Comparison of ENCODE assay signal across 12 cellular contexts in genomic region chr21:37358392-37358791, GRCh38. TPM values are rescaled to one million over a fixed set of nuclear protein-coding genes. Genes with fewer than 3 reads are reported as not detected.
DNase-seq lines count a peak whose midpoint lies in the region; ATAC-seq and TF ChIP-seq lines count a peak whose summit lies in the region.
"Had no signal": no experiment of that assay in that cellular context is flagged by ENCODE, and none has a peak within 500 bp of the region (broad histone marks: within the 10 kb centered on the region; RNA-seq: fewer than 3 reads in every experiment).

No MANE protein-coding gene starts in this region.

- no peaks in the 10 kb centered on the region for H3K36me3 ChIP-seq in upper lobe of right lung
- H3K36me3 ChIP-seq in vagina, result no peaks in the 10 kb centered on the region

- no peak for TF ChIP-seq POLR2A in vagina (IDR thresholded peaks at IDR 0.05)

- H3K4me1 ChIP-seq in upper lobe of right lung (peaks cover 6% of the 10 kb centered on the region), vagina (peaks cover 10% of the 10 kb centered on the region)

- TF ChIP-seq CTCF in upper lobe of right lung (IDR thresholded peaks at IDR 0.05) (no peak), vagina (IDR thresholded peaks at IDR 0.05) (no peak)

- no peak overlapping the region for H3K4me3 ChIP-seq in upper lobe of right lung
- H3K4me3 ChIP-seq in vagina, result no peak overlapping the region

- H3K27ac ChIP-seq in upper lobe of right lung (peak overlapping the region; percentile 20), vagina (no peak overlapping the region)

- no peaks in the 10 kb centered on the region for H3K27me3 ChIP-seq in upper lobe of right lung
- H3K27me3 ChIP-seq in vagina, result no peaks in the 10 kb centered on the region

- ATAC-seq in Right ventricle myocardium inferior (peak; percentile 31), left ventricle myocardium superior (peak; percentile 30), upper lobe of right lung (peak; percentile 63), HG02759 (IDR thresholded peaks at IDR 0.05; ENCODE audit: unreplicated experiment) (no peak), HG02571 (IDR thresholded peaks at IDR 0.05; ENCODE audit: unreplicated experiment) (no peak)

- H3K9me3 ChIP-seq in upper lobe of right lung (no peaks in the 10 kb centered on the region), vagina (no peaks in the 10 kb centered on the region)

- intact Hi-C loops in Right ventricle myocardium inferior (cut with DNase I) (loop anchor here (5.0 kb wide), 1 partner anchor 66 kb away; no protein-coding TSS in a partner anchor), cardiac septum (cut with DNase I) (no loop called here), left ventricle myocardium superior (cut with micrococcal nuclease) (no loop called here), upper lobe of right lung (cut with DNase I) (no loop called here), vagina (cut with DNase I) (no loop called here)

- no peak for DNase-seq in Right ventricle myocardium inferior (ENCODE audit: missing footprints)
- DNase-seq in cardiac septum (ENCODE audit: low spot score), result no peak
- DNase-seq in SKM-1 treated with dmso at 0.1 percent for 144 hours (lab: John Stamatoyannopoulos, UW; ENCODE audit: unreplicated experiment), result peak; percentile 77
- DNase-seq in left ventricle myocardium superior, result no peak
- no peak for DNase-seq in upper lobe of right lung
- no peak for DNase-seq in vagina (ENCODE audit: extremely low spot score in 2 of 2)
- DNase-seq: activated CD8-positive, alpha-beta memory T cell treated with anti-CD3 and anti-CD28 coated beads, Interleukin-2, amount 50 U/mL, for 48 hours; DMS79 treated with DMSO at 0.1 percent for 48 hours; OCI-M1; stimulated activated CD4-positive, alpha-beta T cell treated with anti-CD3 and anti-CD28 coated beads, Interleukin-12 subunit alpha, Interleukin-12 subunit beta, amount 100 ng/mL, for 4 hours had no signal

RNA-seq across cellular contexts. Expression of gene DYRK1A, which starts 8.2 kb away (rescaled TPM):
- 63.5 TPM for total RNA-seq in Right ventricle myocardium inferior
- 72.9 TPM for total RNA-seq in cardiac septum
- total RNA-seq in left ventricle myocardium superior, result 67.1 TPM
- total RNA-seq in upper lobe of right lung, result 70.9 TPM
- 78.1 TPM for total RNA-seq in vagina

Comparison
In these comparisons a context has a peak if more than half of its experiments do, and no peak if none do; other contexts are left out.
1. ATAC-seq: peak in Right ventricle myocardium inferior (single experiment), left ventricle myocardium superior (single experiment) and upper lobe of right lung (single experiment); none in HG02759 (single experiment) and HG02571 (single experiment).